In the genomic region with DNA sequence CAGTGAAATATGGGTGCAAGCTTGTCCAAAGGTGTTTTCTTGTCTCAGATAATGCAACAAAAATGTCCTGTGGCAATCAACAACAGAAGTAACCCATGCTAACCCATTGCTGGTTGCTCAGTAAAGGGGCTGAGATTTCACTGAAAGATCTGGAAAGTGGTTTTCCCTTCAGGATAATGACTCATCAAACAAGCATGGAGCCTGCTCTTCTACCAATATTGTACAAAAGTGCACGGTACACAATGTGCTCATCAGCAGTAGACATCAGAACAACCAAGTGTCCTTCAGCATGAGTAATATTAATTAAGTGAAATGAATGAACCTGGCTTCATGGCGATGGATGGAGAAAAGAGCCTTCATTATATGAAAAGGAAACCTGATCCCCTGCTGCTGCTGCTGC, we compare ENCODE assay signal across 16 cellular contexts.
A peak's percentile ranks its signal among the peaks of the same experiment; 100 is the strongest.
DNase-seq lines count a peak whose midpoint lies in the region; ATAC-seq, FAIRE-seq and TF ChIP-seq lines count a peak whose summit lies in the region.
"Had no signal": no experiment of that assay in that cellular context is flagged by ENCODE, and none has a peak within 500 bp of the region (broad histone marks: within the 10 kb centered on the region; RNA-seq: fewer than 3 reads in every experiment).

No MANE protein-coding gene starts in this region.

- H3K9me3 ChIP-seq in RWPE2 (ENCODE audit: severe bottlenecking): peaks cover 4% of the 10 kb centered on the region

- H3K4me3 Mint-ChIP-seq in CD14-positive monocyte: no peak overlapping the region
- H3K4me3 Mint-ChIP-seq: IgD-negative memory B cell, WTC11 had no signal

- FAIRE-seq in urothelium cell line (lab: Jason Lieb, UNC): no peak
- FAIRE-seq: A204.1 had no signal

- H3K4me3 ChIP-seq in RWPE2 (ENCODE audit: severe bottlenecking): no peak overlapping the region
- H3K4me3 ChIP-seq: SK-N-MC had no signal

- H3K27ac ChIP-seq in RWPE2 (ENCODE audit: poor library complexity, severe bottlenecking): peak overlapping the region; percentile 79
- H3K27ac ChIP-seq: SK-N-MC had no signal

- H3K4me1 Mint-ChIP-seq in CD14-positive monocyte: no peaks in the 10 kb centered on the region
- H3K4me1 Mint-ChIP-seq: IgD-negative memory B cell had no signal

- peak; percentile 95 for ATAC-seq in RWPE2 (ENCODE audit: low read depth)
- ATAC-seq: WTC11 had no signal

- DNase-seq in NCI-H1417 (lab: John Stamatoyannopoulos, UW): peak in 2 of 3 experiments; percentile 4 to 61
- no peak for DNase-seq in NCI-H1417 treated with DMSO at 0.1 percent for 48 hours (lab: John Stamatoyannopoulos, UW)
- DNase-seq in RWPE2 (ENCODE audit: low spot score): no peak
- DNase-seq in fibroblast of the conjunctiva (ENCODE audit: low read depth): peak; percentile 77
- DNase-seq in urothelium cell line (ENCODE audit: low spot score): peak; percentile 62
- no peak for DNase-seq in stimulated activated CD8-positive, alpha-beta memory T cell treated with anti-CD3 and anti-CD28 coated beads, Interleukin-4, amount 100 ng/mL, for 48 hours
- no peak for DNase-seq in CD14-positive monocyte (ENCODE audit: low spot score)
- DNase-seq in NCI-H2227 (lab: John Stamatoyannopoulos, UW; ENCODE audit: unreplicated experiment): no peak
- DNase-seq: amniotic stem cell; effector memory CD4-positive, alpha-beta T cell; NCI-H446 treated with DMSO at 0.1 percent for 48 hours; retina had no signal

- peaks cover 15% of the 10 kb centered on the region for H3K4me1 ChIP-seq in RWPE2 (ENCODE audit: insufficient read depth, poor library complexity, severe bottlenecking)

- H3K27me3 ChIP-seq in RWPE2 (ENCODE audit: insufficient read depth, poor library complexity, severe bottlenecking): no peaks in the 10 kb centered on the region

- H3K36me3 Mint-ChIP-seq in CD14-positive monocyte: no peaks in the 10 kb centered on the region
- H3K36me3 Mint-ChIP-seq: IgD-negative memory B cell had no signal

- intact Hi-C loops in CD14-positive monocyte (cut with micrococcal nuclease): no loop called here

- TF ChIP-seq CTCF in RWPE2 (IDR thresholded peaks at IDR 0.05; ENCODE audit: poor library complexity, severe bottlenecking) (no peak), CD14-positive monocyte (IDR thresholded peaks at IDR 0.05) (no peak)

- no peak overlapping the region for H3K27ac Mint-ChIP-seq in CD14-positive monocyte
- H3K27ac Mint-ChIP-seq: IgD-negative memory B cell, WTC11 had no signal

- H3K36me3 ChIP-seq in RWPE2 (ENCODE audit: low read depth): no peaks in the 10 kb centered on the region

- peaks cover 4 to 25% (median 10%) of the 10 kb centered on the region in 7 donors for H3K9me3 Mint-ChIP-seq in CD14-positive monocyte

- H3K27me3 Mint-ChIP-seq in CD14-positive monocyte (ENCODE audit: low read depth in 3 of 3): peaks cover 5 to 7% (median 7%) of the 10 kb centered on the region in 3 donors
- H3K27me3 Mint-ChIP-seq: IgD-negative memory B cell had no signal

Comparison
In these comparisons a context has a peak if more than half of its experiments do, and no peak if none do; other contexts are left out.
1. DNase-seq: peak in NCI-H1417 (2 of 3), fibroblast of the conjunctiva (single experiment) and urothelium cell line (single experiment); none in NCI-H1417 treated with DMSO at 0.1 percent for 48 hours (single experiment), RWPE2 (single experiment), stimulated activated CD8-positive, alpha-beta memory T cell treated with anti-CD3 and anti-CD28 coated beads, Interleukin-4, amount 100 ng/mL, for 48 hours (single experiment), CD14-positive monocyte (single experiment) and NCI-H2227 (single experiment).